1 cellular context compared by ENCODE assay signal in the genomic region with DNA sequence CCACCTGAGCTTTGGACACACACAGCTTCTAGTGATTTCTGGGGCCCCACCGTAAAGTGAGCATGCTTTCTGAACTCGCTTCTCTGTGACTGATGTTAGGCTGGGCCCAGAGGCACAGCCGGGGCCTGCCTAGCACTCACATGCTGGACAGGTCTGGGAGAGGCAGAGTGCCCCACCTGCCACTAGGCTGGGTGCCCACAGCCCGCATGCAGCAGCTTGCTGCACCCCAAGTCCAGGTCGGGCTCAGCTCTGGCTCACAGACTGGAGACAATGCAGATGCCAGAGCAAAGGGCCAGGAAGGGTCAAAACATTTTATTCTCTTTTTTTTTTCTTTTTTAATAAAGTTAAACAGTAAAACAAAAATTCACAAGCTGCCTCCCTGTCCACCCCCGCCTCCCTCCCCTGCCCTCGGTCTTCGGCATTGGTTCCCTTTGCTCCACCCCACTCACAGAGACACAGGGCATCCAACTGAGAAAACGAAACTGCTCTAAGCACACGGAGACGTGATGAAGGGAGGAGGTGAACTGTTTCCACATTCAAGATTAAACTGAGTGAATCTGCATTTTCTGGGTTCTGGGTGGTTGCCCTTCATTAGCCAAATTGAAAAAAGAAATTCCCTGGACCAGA.
A peak's percentile ranks its signal among the peaks of the same experiment; 100 is the strongest.
TF ChIP-seq lines count a peak whose summit lies in the region.

No MANE protein-coding gene starts in this region.

TF ChIP-seq in liver, 16 proteins besides CTCF, POLR2A, EP300 and RAD21:
- TF ChIP-seq, protein P1, sequence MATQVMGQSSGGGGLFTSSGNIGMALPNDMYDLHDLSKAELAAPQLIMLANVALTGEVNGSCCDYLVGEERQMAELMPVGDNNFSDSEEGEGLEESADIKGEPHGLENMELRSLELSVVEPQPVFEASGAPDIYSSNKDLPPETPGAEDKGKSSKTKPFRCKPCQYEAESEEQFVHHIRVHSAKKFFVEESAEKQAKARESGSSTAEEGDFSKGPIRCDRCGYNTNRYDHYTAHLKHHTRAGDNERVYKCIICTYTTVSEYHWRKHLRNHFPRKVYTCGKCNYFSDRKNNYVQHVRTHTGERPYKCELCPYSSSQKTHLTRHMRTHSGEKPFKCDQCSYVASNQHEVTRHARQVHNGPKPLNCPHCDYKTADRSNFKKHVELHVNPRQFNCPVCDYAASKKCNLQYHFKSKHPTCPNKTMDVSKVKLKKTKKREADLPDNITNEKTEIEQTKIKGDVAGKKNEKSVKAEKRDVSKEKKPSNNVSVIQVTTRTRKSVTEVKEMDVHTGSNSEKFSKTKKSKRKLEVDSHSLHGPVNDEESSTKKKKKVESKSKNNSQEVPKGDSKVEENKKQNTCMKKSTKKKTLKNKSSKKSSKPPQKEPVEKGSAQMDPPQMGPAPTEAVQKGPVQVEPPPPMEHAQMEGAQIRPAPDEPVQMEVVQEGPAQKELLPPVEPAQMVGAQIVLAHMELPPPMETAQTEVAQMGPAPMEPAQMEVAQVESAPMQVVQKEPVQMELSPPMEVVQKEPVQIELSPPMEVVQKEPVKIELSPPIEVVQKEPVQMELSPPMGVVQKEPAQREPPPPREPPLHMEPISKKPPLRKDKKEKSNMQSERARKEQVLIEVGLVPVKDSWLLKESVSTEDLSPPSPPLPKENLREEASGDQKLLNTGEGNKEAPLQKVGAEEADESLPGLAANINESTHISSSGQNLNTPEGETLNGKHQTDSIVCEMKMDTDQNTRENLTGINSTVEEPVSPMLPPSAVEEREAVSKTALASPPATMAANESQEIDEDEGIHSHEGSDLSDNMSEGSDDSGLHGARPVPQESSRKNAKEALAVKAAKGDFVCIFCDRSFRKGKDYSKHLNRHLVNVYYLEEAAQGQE (IDR thresholded peaks at IDR 0.05) = no peak
- peak; percentile 23 for TF ChIP-seq SP1 (IDR thresholded peaks at IDR 0.05)
- TF ChIP-seq, protein P2, sequence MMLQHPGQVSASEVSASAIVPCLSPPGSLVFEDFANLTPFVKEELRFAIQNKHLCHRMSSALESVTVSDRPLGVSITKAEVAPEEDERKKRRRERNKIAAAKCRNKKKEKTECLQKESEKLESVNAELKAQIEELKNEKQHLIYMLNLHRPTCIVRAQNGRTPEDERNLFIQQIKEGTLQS (IDR thresholded peaks at IDR 0.05) = no peak
- TF ChIP-seq HNF4G (IDR thresholded peaks at IDR 0.05) = no peak
- no peak for TF ChIP-seq NR2F2 (IDR thresholded peaks at IDR 0.05)
- TF ChIP-seq FOXA2 (IDR thresholded peaks at IDR 0.05) = no peak
- TF ChIP-seq JUND (IDR thresholded peaks at IDR 0.05) = no peak
- TF ChIP-seq GABPA (IDR thresholded peaks at IDR 0.05 in 1 of 2, conservative IDR thresholded peaks at IDR 0.05 in 1 of 2) = no peak
- TF ChIP-seq TAF1 (conservative IDR thresholded peaks at IDR 0.05) = no peak
- TF ChIP-seq HNF4A (conservative IDR thresholded peaks at IDR 0.05) = peak; percentile 16 to 20
- TF ChIP-seq FOXA1 (IDR thresholded peaks at IDR 0.05) = no peak
- no peak for TF ChIP-seq ZBTB33 (IDR thresholded peaks at IDR 0.05)
- TF ChIP-seq, protein P3, sequence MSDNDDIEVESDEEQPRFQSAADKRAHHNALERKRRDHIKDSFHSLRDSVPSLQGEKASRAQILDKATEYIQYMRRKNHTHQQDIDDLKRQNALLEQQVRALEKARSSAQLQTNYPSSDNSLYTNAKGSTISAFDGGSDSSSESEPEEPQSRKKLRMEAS (IDR thresholded peaks at IDR 0.05) = no peak
- peak; percentile 16 for TF ChIP-seq YY1 (IDR thresholded peaks at IDR 0.05)
- TF ChIP-seq RXRA (IDR thresholded peaks at IDR 0.05) = peak in 1 of 2 donors; percentile 25
- TF ChIP-seq EGR1 (IDR thresholded peaks at IDR 0.05; ENCODE audit: low read depth in 2 of 2) = peak; percentile 40 to 58
